ENCODE assay signal across 22 cellular contexts in the genomic region with DNA sequence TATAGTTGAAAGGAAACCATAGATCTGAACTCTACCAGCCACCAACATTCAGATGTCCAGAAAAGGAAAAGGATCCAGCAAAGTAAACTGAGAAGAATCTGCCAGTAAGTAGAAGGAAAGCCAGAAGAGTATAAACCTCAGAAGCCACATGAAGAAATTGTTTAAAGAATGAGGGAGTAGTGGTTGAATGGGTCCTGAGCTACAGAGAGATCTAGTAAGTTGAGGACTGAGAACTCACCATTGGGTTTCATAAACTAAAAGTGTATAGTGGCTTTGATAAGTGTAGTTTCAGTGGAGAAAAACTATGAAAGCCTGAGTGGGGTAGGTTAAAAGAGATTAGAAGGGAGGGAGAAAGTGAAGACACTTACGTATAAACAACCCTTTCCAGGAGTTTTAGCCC. TPM values are rescaled to one million over a fixed set of nuclear protein-coding genes. Genes with fewer than 3 reads are reported as not detected.
A peak's percentile ranks its signal among the peaks of the same experiment; 100 is the strongest.
DNase-seq lines count a peak whose midpoint lies in the region; ATAC-seq and TF ChIP-seq lines count a peak whose summit lies in the region.
"Had no signal": no experiment of that assay in that cellular context is flagged by ENCODE, and none has a peak within 500 bp of the region (broad histone marks: within the 10 kb centered on the region; RNA-seq: fewer than 3 reads in every experiment).

No MANE protein-coding gene starts in this region.

- H3K27me3 ChIP-seq in smooth muscle cell (ENCODE audit: low read depth) = no peaks in the 10 kb centered on the region
- H3K27me3 ChIP-seq: BLaER1, esophagus squamous epithelium, heart left ventricle, suprapubic skin had no signal

- peak; percentile 60 for ATAC-seq in GM18505 (IDR thresholded peaks at IDR 0.05; ENCODE audit: unreplicated experiment)
- ATAC-seq in GM21360 (IDR thresholded peaks at IDR 0.05; ENCODE audit: unreplicated experiment) = peak; percentile 71
- peak; percentile 62 for ATAC-seq in HG03095 (IDR thresholded peaks at IDR 0.05; ENCODE audit: unreplicated experiment)
- ATAC-seq: heart left ventricle, right cardiac atrium had no signal

- no peaks in the 10 kb centered on the region for H3F3A ChIP-seq in smooth muscle cell (ENCODE audit: low read depth)

- H3K4me2 ChIP-seq in smooth muscle cell = no peak overlapping the region
- H3K4me2 ChIP-seq: BLaER1 had no signal

- H3K4me3 ChIP-seq in smooth muscle cell = no peak overlapping the region
- H3K4me3 ChIP-seq: BLaER1, esophagus squamous epithelium, GM23248, heart left ventricle, suprapubic skin had no signal

- 71% methylated on average over 1 of the region's 1 CpG for WGBS in smooth muscle cell (ENCODE audit: low lambda C conversion rate)

- no peak for TF ChIP-seq CTCF in smooth muscle cell (IDR thresholded peaks at IDR 0.05; ENCODE audit: borderline replicate concordance, insufficient read depth, poor library complexity, severe bottlenecking)

- peaks cover 30% of the 10 kb centered on the region for H3K4me1 ChIP-seq in smooth muscle cell (ENCODE audit: low read depth)

- no peaks in the 10 kb centered on the region for H3K9me3 ChIP-seq in smooth muscle cell (replicated peaks; ENCODE audit: low read depth)
- H3K9me3 ChIP-seq: BLaER1, esophagus squamous epithelium, heart left ventricle, suprapubic skin had no signal

- H3K27ac ChIP-seq in smooth muscle cell (ENCODE audit: low read depth) = no peak overlapping the region
- H3K27ac ChIP-seq: BLaER1, esophagus squamous epithelium, GM23248, heart left ventricle, suprapubic skin had no signal

- TF ChIP-seq POLR2A in GM18505 (IDR thresholded peaks at IDR 0.05; ENCODE audit: borderline replicate concordance, extremely low read depth, insufficient read depth, insufficient read length) = no peak

- peaks cover 100% of the 10 kb centered on the region for H3K79me2 ChIP-seq in smooth muscle cell (ENCODE audit: low read depth)

- peaks cover 100% of the 10 kb centered on the region for H4K20me1 ChIP-seq in smooth muscle cell (ENCODE audit: low read depth)

- no peak overlapping the region for H2AFZ ChIP-seq in smooth muscle cell (ENCODE audit: low read depth)
- H2AFZ ChIP-seq: GM23248 had no signal

- peaks cover 5% of the 10 kb centered on the region for H3K36me3 ChIP-seq in smooth muscle cell (ENCODE audit: low read depth)
- H3K36me3 ChIP-seq: suprapubic skin had no signal

- DNase-seq in myocyte (ENCODE audit: low read depth) (peak; percentile 9), DMS53 treated with DMSO at 0.1 percent for 48 hours (lab: John Stamatoyannopoulos, UW; ENCODE audit: unreplicated experiment) (no peak), NCI-H510A treated with DMSO at 0.1 percent for 48 hours (lab: John Stamatoyannopoulos, UW) (no peak), smooth muscle cell (lab: John Stamatoyannopoulos, UW; ENCODE audit: unreplicated experiment) (no peak)
- DNase-seq: activated B cell treated with CpG ODN at 0.5 μM for 24 hours; activated CD8-positive, alpha-beta memory T cell treated with anti-CD3 and anti-CD28 coated beads, Interleukin-2, amount 50 U/mL, for 4 hours; DMS153; esophagus squamous epithelium; GM23248; heart left ventricle; islet precursor cell; mammary epithelial cell; NCI-H1417 treated with DMSO at 0.1 percent for 48 hours; NCI-H226; right cardiac atrium; stimulated activated CD4-positive, alpha-beta T cell treated with anti-CD3 and anti-CD28 coated beads, Interleukin-1b, Interleukin-23, amount 100 ng/mL, for 48 hours had no signal

- no peak overlapping the region for H3K9ac ChIP-seq in smooth muscle cell (ENCODE audit: low read depth)
- H3K9ac ChIP-seq: BLaER1, GM23248 had no signal

RNA-seq across cellular contexts. Expression of gene SUMO4, which starts 32.0 kb away (rescaled TPM):
- total RNA-seq in myocyte (0.52 and 0.59 TPM in 2 replicates), smooth muscle cell (1.4 and 5.1 TPM in 2 replicates)
- polyA plus RNA-seq in myocyte (2012) = 0.25 TPM
- polyA plus RNA-seq in smooth muscle cell = 0.15 and 2.0 TPM in 2 replicates
- total RNA-seq: GM23248 had no signal
- polyA plus RNA-seq: neural cell had no signal

RNA-seq across cellular contexts. Expression of gene TAB2, which starts 50.6 kb away (rescaled TPM):
- 33.2 and 37.0 TPM in 2 replicates for total RNA-seq in myocyte
- 27.8 TPM for polyA plus RNA-seq in myocyte (2012)
- total RNA-seq in smooth muscle cell = 68.7 and 78.5 TPM in 2 replicates
- polyA plus RNA-seq in smooth muscle cell = 12.6 and 14.3 TPM in 2 replicates
